8 cellular contexts compared by ENCODE assay signal in the genomic region with DNA sequence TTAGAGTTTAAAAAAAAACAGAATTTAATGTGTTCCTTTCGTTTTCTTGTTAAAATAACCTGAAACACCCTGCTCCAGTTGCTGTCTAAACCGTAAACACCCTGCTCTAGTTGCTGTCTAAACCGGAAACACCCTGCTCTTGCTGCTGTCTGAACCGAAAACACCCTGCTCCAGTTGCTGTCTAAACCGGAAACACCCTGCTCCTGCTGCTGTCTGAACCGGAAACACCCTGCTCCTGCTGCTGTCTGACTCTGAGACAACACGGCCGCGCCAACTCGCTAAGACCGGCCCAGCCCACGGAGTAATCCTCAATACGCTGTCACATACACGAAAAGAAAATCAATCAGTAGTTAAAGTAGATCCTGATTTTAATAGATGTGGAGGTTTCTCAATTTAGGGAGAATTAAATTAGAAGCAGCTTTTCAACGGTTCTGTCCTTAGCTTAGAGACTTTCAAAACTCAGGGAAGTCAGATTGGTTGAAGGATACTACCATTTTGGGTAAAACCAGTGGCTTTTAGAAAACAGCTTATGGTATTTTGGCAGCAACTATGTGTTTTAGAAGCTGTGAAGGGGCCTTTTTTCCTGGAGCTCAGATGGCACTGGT.
DNase-seq lines count a peak whose midpoint lies in the region; ATAC-seq, FAIRE-seq and TF ChIP-seq lines count a peak whose summit lies in the region.

No MANE protein-coding gene starts in this region.

- H3K27me3 Mint-ChIP-seq in activated naive CD8-positive, alpha-beta T cell: no peaks in the 10 kb centered on the region

- TF ChIP-seq RAD21 in HepG2 (CRISPR knock-in tag; IDR thresholded peaks at IDR 0.05): no peak

- CTCF ChIA-PET in HepG2 (lab: Yijun Ruan, JAX; ENCODE audit: low intra/inter-chr PET ratio, low total read pairs): no interaction called here

- H3K36me3 Mint-ChIP-seq in activated naive CD8-positive, alpha-beta T cell: peaks cover 7% of the 10 kb centered on the region

- H2AFZ ChIP-seq in SU-DHL-6 (ENCODE audit: low read depth, low read length, severe bottlenecking): peak overlapping the region; percentile 65
- no peak overlapping the region for H2AFZ ChIP-seq in HepG2 (ENCODE audit: low read length)

- no peak for TF ChIP-seq POLR2A in GM18505 (IDR thresholded peaks at IDR 0.05; ENCODE audit: borderline replicate concordance, extremely low read depth, insufficient read depth, insufficient read length)
- no peak for TF ChIP-seq POLR2A in HepG2 (IDR thresholded peaks at IDR 0.05; ENCODE audit: insufficient read depth in 1 of 2, low read depth in 2 of 2, low read length in 2 of 2)

- peak overlapping the region; percentile 99 for H3K27ac Mint-ChIP-seq in activated naive CD8-positive, alpha-beta T cell

- H3K9me3 ChIP-seq in SU-DHL-6 (ENCODE audit: insufficient read depth, low read length) (no peaks in the 10 kb centered on the region), HepG2 (ENCODE audit: low read length) (no peaks in the 10 kb centered on the region)

- in situ Hi-C loops in HepG2 (cut with HindIII; ENCODE audit: extremely low pct_ligation_motif_present, low pct_unique_long_range_greater_than_20kb): no loop called here

- H3K4me1 ChIP-seq in HepG2 (ENCODE audit: insufficient read depth, low read length): no peaks in the 10 kb centered on the region

- H3K9ac ChIP-seq in SU-DHL-6 (ENCODE audit: low read length) (no peak overlapping the region), HepG2 (ENCODE audit: insufficient read depth, low read depth, low read length) (no peak overlapping the region)

- H3K4me3 Mint-ChIP-seq in activated naive CD8-positive, alpha-beta T cell: peak overlapping the region; percentile 84

- BruUV-seq in HepG2 (replicated peaks; lab: Mats Ljungman, UMichigan): no TSS peak

- FAIRE-seq in HepG2 (lab: Jason Lieb, UNC): no peak

- H3K4me3 ChIP-seq in SU-DHL-6 (ENCODE audit: insufficient read depth, low read length, poor library complexity, severe bottlenecking) (no peak overlapping the region), HepG2 (replicated peaks in 1 of 3; ENCODE audit: insufficient read depth in 1 of 3, low read depth in 2 of 3, low read length in 3 of 3) (no peak overlapping the region)

- TF ChIP-seq EP300 in HepG2 (IDR thresholded peaks at IDR 0.05; ENCODE audit: low read depth in 2 of 2, low read length in 2 of 2) (no peak), HepG2 (CRISPR knock-in tag; IDR thresholded peaks at IDR 0.05; ENCODE audit: borderline replicate concordance) (no peak)

- POLR2A ChIA-PET in HepG2 (lab: Yijun Ruan, JAX): no interaction called here

- peaks cover 22% of the 10 kb centered on the region for H3K4me1 Mint-ChIP-seq in activated naive CD8-positive, alpha-beta T cell (ENCODE audit: low read depth)

- intact Hi-C loops in HepG2 (cut with micrococcal nuclease; ENCODE audit: unreplicated experiment): no loop called here

- H3K36me3 ChIP-seq in SU-DHL-6 (ENCODE audit: low read length) (no peaks in the 10 kb centered on the region), HepG2 (replicated peaks in 1 of 2; ENCODE audit: control insufficient read depth in 1 of 2, insufficient read depth in 2 of 2, low read length in 2 of 2) (no peaks in the 10 kb centered on the region)

- no peaks in the 10 kb centered on the region for H3K27me3 ChIP-seq in SU-DHL-6 (ENCODE audit: low read length)
- H3K27me3 ChIP-seq in HepG2 (ENCODE audit: control insufficient read depth in 1 of 2, insufficient read depth in 2 of 2, low read length in 2 of 2): peaks cover 11 to 87% of the 10 kb centered on the region in 2 experiments

- no peaks in the 10 kb centered on the region for H3K9me3 Mint-ChIP-seq in activated naive CD8-positive, alpha-beta T cell (ENCODE audit: low read depth)

- TF ChIP-seq CTCF in SU-DHL-6 (IDR thresholded peaks at IDR 0.05; ENCODE audit: insufficient read depth, low read length, poor library complexity, severe bottlenecking) (no peak), HepG2 (CRISPR knock-in tag; IDR thresholded peaks at IDR 0.05) (no peak)

- WGBS in HepG2 (ENCODE audit: low lambda C conversion rate): 40% methylated on average over 15 of the region's 15 CpGs

- H3K4me2 ChIP-seq in SU-DHL-6 (ENCODE audit: low read depth, low read length, poor library complexity, severe bottlenecking): peak overlapping the region; percentile 16
- H3K4me2 ChIP-seq in HepG2 (ENCODE audit: low read depth, low read length): no peak overlapping the region; the same call in 1 of the 2 replicates

- no peaks in the 10 kb centered on the region for H3K79me2 ChIP-seq in SU-DHL-6 (ENCODE audit: insufficient read depth, low read length)
- no peaks in the 10 kb centered on the region for H3K79me2 ChIP-seq in HepG2 (ENCODE audit: insufficient read depth, low read length)

- no peaks in the 10 kb centered on the region for H3F3A ChIP-seq in SU-DHL-6 (ENCODE audit: insufficient read depth)

- H4K20me1 ChIP-seq in SU-DHL-6 (ENCODE audit: low read depth, low read length) (no peaks in the 10 kb centered on the region), HepG2 (ENCODE audit: insufficient read depth, low read length) (no peaks in the 10 kb centered on the region)

- ATAC-seq in GM18505 (IDR thresholded peaks at IDR 0.05; ENCODE audit: unreplicated experiment): peak; percentile 91
- ATAC-seq in HG02852 (IDR thresholded peaks at IDR 0.05; ENCODE audit: unreplicated experiment): peak; percentile 95
- ATAC-seq in HepG2: no peak

- DNase-seq in HepG2 (ENCODE audit: low spot score) (no peak), DMS79 treated with DMSO at 0.1 percent for 48 hours (lab: John Stamatoyannopoulos, UW) (no peak), GM03348 (ENCODE audit: low spot score) (no peak)
- peak; percentile 33 for DNase-seq in stimulated activated CD8-positive, alpha-beta memory T cell treated with anti-CD3 and anti-CD28 coated beads, Interleukin-15, amount 100 ng/mL, for 24 hours (ENCODE audit: low read depth)

- H3K27ac ChIP-seq in SU-DHL-6 (ENCODE audit: low read depth, low read length) (no peak overlapping the region), HepG2 (ENCODE audit: extremely low read length, insufficient read depth, low read length) (no peak overlapping the region)

- H3K9me2 ChIP-seq in SU-DHL-6 (replicated peaks; ENCODE audit: insufficient read depth, low read length): no peaks in the 10 kb centered on the region

TF ChIP-seq in HepG2, 621 proteins besides CTCF, POLR2A, EP300 and RAD21:
- TF ChIP-seq ZNF136 (CRISPR knock-in tag; IDR thresholded peaks at IDR 0.05; ENCODE audit: low read depth) (no peak), GABPA (IDR thresholded peaks at IDR 0.05; ENCODE audit: low read depth, low read length) (peak; percentile 70), GABPA (CRISPR knock-in tag; IDR thresholded peaks at IDR 0.05; ENCODE audit: low read depth) (peak; percentile 86), GABPB1 (CRISPR knock-in tag; IDR thresholded peaks at IDR 0.05) (peak; percentile 75)
